In the genomic region with DNA sequence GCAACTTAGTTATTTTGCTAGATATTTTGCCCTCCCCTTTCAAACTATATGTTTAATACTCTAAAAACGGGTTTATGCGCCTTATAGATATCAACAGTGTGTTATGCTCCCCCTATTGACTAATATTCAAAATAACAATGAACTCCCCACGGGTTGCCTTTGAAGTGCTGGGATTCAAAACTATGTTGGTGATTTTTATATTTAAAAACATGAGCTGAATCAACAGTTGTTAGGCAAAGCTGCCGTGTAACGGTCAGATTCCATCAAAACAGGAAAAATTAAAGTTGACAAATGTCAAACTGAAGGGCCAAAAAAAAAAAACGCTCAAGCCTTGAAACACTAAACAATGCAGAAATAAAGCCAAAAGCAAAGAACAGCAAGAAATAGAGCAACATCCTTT, we compare ENCODE assay signal across 8 cellular contexts. TPM values are rescaled to one million over a fixed set of nuclear protein-coding genes. Genes with fewer than 3 reads are reported as not detected.
DNase-seq lines count a peak whose midpoint lies in the region; ATAC-seq and TF ChIP-seq lines count a peak whose summit lies in the region.

No MANE protein-coding gene starts in this region.

- H3K4me1 Mint-ChIP-seq in activated CD4-positive, alpha-beta T cell treated with anti-CD3 and anti-CD28 coated beads for 36 hours, result peaks cover 42% of the 10 kb centered on the region
- H3K4me1 Mint-ChIP-seq in effector memory CD8-positive, alpha-beta T cell (ENCODE audit: low read depth in 2 of 2), result peaks cover 38 to 51% of the 10 kb centered on the region in 2 donors

- H3K9me3 ChIP-seq in OCI-LY3 (ENCODE audit: insufficient read depth, low read length) (no peaks in the 10 kb centered on the region), prostate gland (no peaks in the 10 kb centered on the region)

- no peak for DNase-seq in activated CD4-positive, alpha-beta T cell treated with anti-CD3 and anti-CD28 coated beads for 36 hours
- no peak for DNase-seq in activated CD4-positive, alpha-beta T cell treated with anti-CD3 and anti-CD28 coated beads, Interleukin-2, amount 50 U/mL, for 48 hours
- DNase-seq in effector memory CD8-positive, alpha-beta T cell, result peak in 1 of 3 experiments; percentile 15
- DNase-seq in prostate gland (ENCODE audit: low spot score), result no peak
- DNase-seq in Ammon's horn (ENCODE audit: low spot score), result no peak
- DNase-seq in HK-2 (ENCODE audit: unreplicated experiment), result no peak
- DNase-seq in COR-L47 (lab: John Stamatoyannopoulos, UW), result no peak

- no peaks in the 10 kb centered on the region for H3K9me3 Mint-ChIP-seq in activated CD4-positive, alpha-beta T cell treated with anti-CD3 and anti-CD28 coated beads for 36 hours (ENCODE audit: low read depth)
- H3K9me3 Mint-ChIP-seq in effector memory CD8-positive, alpha-beta T cell, result no peaks in the 10 kb centered on the region

- H3K79me2 ChIP-seq in OCI-LY3 (ENCODE audit: low read length), result no peaks in the 10 kb centered on the region

- CTCF ChIA-PET in activated CD4-positive, alpha-beta T cell treated with anti-CD3 and anti-CD28 coated beads for 36 hours (lab: Charles Lee), result interaction anchor here (0.6 to 2.9 kb wide), 11 partner anchors 12 to 604 kb away, joined by 3 to 13 read pairs (median 4); no protein-coding TSS in a partner anchor

- peaks cover 16% of the 10 kb centered on the region for H3K27me3 Mint-ChIP-seq in activated CD4-positive, alpha-beta T cell treated with anti-CD3 and anti-CD28 coated beads for 36 hours
- no peaks in the 10 kb centered on the region for H3K27me3 Mint-ChIP-seq in effector memory CD8-positive, alpha-beta T cell

- TF ChIP-seq CTCF in OCI-LY3 (IDR thresholded peaks at IDR 0.05; ENCODE audit: low read depth, low read length), result peak; percentile 49
- TF ChIP-seq CTCF in prostate gland (IDR thresholded peaks at IDR 0.05), result peak in 3 of 4 experiments; percentile 21 to 51 (median 49)

- H3K36me3 ChIP-seq in OCI-LY3 (replicated peaks; ENCODE audit: low read depth, low read length) (no peaks in the 10 kb centered on the region), prostate gland (no peaks in the 10 kb centered on the region)

- no peak overlapping the region for H3K27ac ChIP-seq in OCI-LY3 (ENCODE audit: low read length)
- H3K27ac ChIP-seq in prostate gland, result peak overlapping the region in 1 of 2 donors; percentile 93

- peaks cover 11% of the 10 kb centered on the region for H3K4me1 ChIP-seq in OCI-LY3 (ENCODE audit: low read length)
- no peaks in the 10 kb centered on the region for H3K4me1 ChIP-seq in prostate gland (replicated peaks)

- H3K9ac ChIP-seq in OCI-LY3 (ENCODE audit: low read length), result no peak overlapping the region

- H3K27me3 ChIP-seq in OCI-LY3 (ENCODE audit: low read depth, low read length) (peaks cover 19% of the 10 kb centered on the region), prostate gland (replicated peaks; ENCODE audit: insufficient read depth) (no peaks in the 10 kb centered on the region)

- no peak overlapping the region for H3K27ac Mint-ChIP-seq in activated CD4-positive, alpha-beta T cell treated with anti-CD3 and anti-CD28 coated beads for 36 hours
- H3K27ac Mint-ChIP-seq in effector memory CD8-positive, alpha-beta T cell, result peak overlapping the region; percentile 92 to 96

- H4K20me1 ChIP-seq in OCI-LY3 (ENCODE audit: insufficient read depth, low read length), result no peaks in the 10 kb centered on the region

- WGBS in prostate gland, result 2% methylated on average over 6 of the region's 6 CpGs

- no peak overlapping the region for H2AFZ ChIP-seq in OCI-LY3 (ENCODE audit: low read depth, low read length)

- H3K4me2 ChIP-seq in OCI-LY3 (ENCODE audit: low read length), result no peak overlapping the region

- H3K4me3 ChIP-seq in OCI-LY3 (ENCODE audit: low read length), result no peak overlapping the region
- H3K4me3 ChIP-seq in prostate gland, result no peak overlapping the region

- POLR2A ChIA-PET in activated CD4-positive, alpha-beta T cell treated with anti-CD3 and anti-CD28 coated beads for 36 hours (lab: Charles Lee), result no interaction called here

- no peaks in the 10 kb centered on the region for H3K36me3 Mint-ChIP-seq in activated CD4-positive, alpha-beta T cell treated with anti-CD3 and anti-CD28 coated beads for 36 hours (ENCODE audit: low read depth)
- H3K36me3 Mint-ChIP-seq in effector memory CD8-positive, alpha-beta T cell (ENCODE audit: insufficient read depth), result peaks cover 36% of the 10 kb centered on the region

- intact Hi-C loops in activated CD4-positive, alpha-beta T cell treated with anti-CD3 and anti-CD28 coated beads for 36 hours (cut with DNase I, micrococcal nuclease), result loop anchor here in 1 of 2 experiments (1.0 to 10.0 kb wide), 2 partner anchors 152 to 1081 kb away; a partner anchor contains a TSS
- intact Hi-C loops in prostate gland (cut with DNase I), result no loop called here

- H3K4me3 Mint-ChIP-seq in activated CD4-positive, alpha-beta T cell treated with anti-CD3 and anti-CD28 coated beads for 36 hours, result peak overlapping the region; percentile 87
- H3K4me3 Mint-ChIP-seq in effector memory CD8-positive, alpha-beta T cell, result peak overlapping the region; percentile 99

- no peak for ATAC-seq in activated CD4-positive, alpha-beta T cell treated with anti-CD3 and anti-CD28 coated beads for 36 hours
- ATAC-seq in effector memory CD8-positive, alpha-beta T cell (replicated peaks), result peak; percentile 18

- no peak for TF ChIP-seq POLR2A in prostate gland (IDR thresholded peaks at IDR 0.05)

RNA-seq across cellular contexts. Expression of a gene that starts 2.5 kb away (rescaled TPM):
- 1 to 10 TPM; 4.2 to 4.5 TPM for total RNA-seq in activated CD4-positive, alpha-beta T cell treated with anti-CD3 and anti-CD28 coated beads for 36 hours
- 10 to 100 TPM; 26.4 to 51.7 TPM for total RNA-seq in prostate gland

Comparison
In these comparisons a context has a peak if more than half of its experiments do, and no peak if none do; other contexts are left out.
1. RNA of a gene that starts 2.5 kb away (total RNA-seq): 26.4 to 51.7 TPM in prostate gland; 4.2 to 4.5 TPM in activated CD4-positive, alpha-beta T cell treated with anti-CD3 and anti-CD28 coated beads for 36 hours; every median in the first group is over 4 times any median in the second.